In genomic region chr18:32868424-32868823, GRCh38 we compare ENCODE assay signal across 14 cellular contexts.
"Had no signal": no experiment of that assay in that cellular context is flagged by ENCODE, and none has a peak within 500 bp of the region (broad histone marks: within the 10 kb centered on the region; RNA-seq: fewer than 3 reads in every experiment).

No MANE protein-coding gene starts in this region.

- H3K36me3 ChIP-seq: esophagus squamous epithelium, ovary, sigmoid colon had no signal

- H3K27me3 ChIP-seq: body of pancreas, esophagus squamous epithelium, ovary had no signal

- H3K4me3 ChIP-seq: body of pancreas, coronary artery, esophagus squamous epithelium, ovary, sigmoid colon had no signal

- DNase-seq: activated CD4-positive, alpha-beta T cell treated with anti-CD3 and anti-CD28 coated beads, Interleukin-2, amount 10 ng/mL, durations not matched to agents 7 days and 5 days; activated gamma-delta T cell treated with Interleukin-2 at 50 U/mL for 16 hours; amniotic stem cell; body of pancreas; central memory CD4-positive, alpha-beta T cell; effector CD4-positive, alpha-beta T cell; esophagus squamous epithelium; glutamatergic neuron; kidney glomerular epithelial cell; ovary; sigmoid colon; stimulated activated CD4-positive, alpha-beta T cell treated with anti-CD3 and anti-CD28 coated beads, Interleukin-1b, Interleukin-23, amount 100 ng/mL, for 48 hours; trophoblast cell had no signal

- H3K27ac ChIP-seq: body of pancreas, coronary artery, esophagus squamous epithelium, ovary, sigmoid colon had no signal

- H3K9me3 ChIP-seq: body of pancreas, esophagus squamous epithelium, ovary, sigmoid colon had no signal

- H3K4me1 ChIP-seq: body of pancreas, esophagus squamous epithelium, sigmoid colon had no signal

- ATAC-seq: body of pancreas had no signal
